Comparison of ENCODE assay signal across 23 cellular contexts in genomic region chr13:34034411-34034810, GRCh38.
"Had no signal": no experiment of that assay in that cellular context is flagged by ENCODE, and none has a peak within 500 bp of the region (broad histone marks: within the 10 kb centered on the region; RNA-seq: fewer than 3 reads in every experiment).

No MANE protein-coding gene starts in this region.

- ATAC-seq: Right ventricle myocardium inferior had no signal

- H3K4me3 ChIP-seq: MG63, PC-9, Peyer's patch, SJSA1, SK-N-MC had no signal

- DNase-seq: KBM-7, MG63, MV-4-11, NCI-H1048, NCI-H1105, NCI-H1417 treated with DMSO at 0.1 percent for 48 hours, NCI-H146, NCI-H1694 treated with DMSO at 0.1 percent for 48 hours, NCI-H1930, NCI-H2081, NCI-H2107, NCI-H2227 treated with DMSO at 0.1 percent for 48 hours, NCI-H446, NCI-H510A, NCI-H524 treated with DMSO at 0.1 percent for 48 hours, NCI-H69, NCI-H774, PC-9, Peyer's patch, SHP77 treated with DMSO at 0.1 percent for 48 hours had no signal
